In the genomic region with DNA sequence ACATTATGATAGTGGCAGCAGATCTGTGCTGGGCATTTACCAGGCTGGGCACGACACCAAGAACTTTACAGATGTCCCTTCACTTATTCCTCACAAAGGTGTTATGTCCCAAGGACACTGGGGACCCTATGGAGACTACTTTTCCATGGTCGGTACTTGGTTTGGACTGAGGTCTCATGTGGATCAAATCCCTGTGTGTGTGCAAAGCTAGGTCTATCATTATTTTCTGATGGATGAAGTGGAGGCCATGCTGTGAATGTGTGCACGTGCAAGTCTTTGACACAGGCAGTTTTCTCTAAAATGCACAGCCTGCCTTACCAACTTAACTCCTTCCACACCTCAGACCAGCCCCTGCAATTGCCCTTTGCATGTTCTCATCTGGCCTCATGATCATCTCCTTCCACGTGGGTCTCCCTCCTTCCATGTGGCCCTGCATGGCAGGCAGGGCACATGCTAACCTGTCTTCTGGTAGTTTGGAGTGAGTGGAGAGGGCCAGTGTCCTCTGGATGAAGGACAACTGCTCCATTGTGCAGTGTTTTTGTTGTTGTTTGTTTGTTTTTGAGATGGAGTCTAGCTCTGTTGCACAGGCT, we compare ENCODE assay signal across 13 cellular contexts. TPM values are rescaled to one million over a fixed set of nuclear protein-coding genes. Genes with fewer than 3 reads are reported as not detected.
DNase-seq lines count a peak whose midpoint lies in the region; ATAC-seq and TF ChIP-seq lines count a peak whose summit lies in the region.
"Had no signal": no experiment of that assay in that cellular context is flagged by ENCODE, and none has a peak within 500 bp of the region (broad histone marks: within the 10 kb centered on the region; RNA-seq: fewer than 3 reads in every experiment).

No MANE protein-coding gene starts in this region.

- H4K8ac ChIP-seq in H9 (replicated peaks; ENCODE audit: insufficient read length, low read depth, low read length), result no peak overlapping the region

- no peak overlapping the region for H2BK15ac ChIP-seq in H9 (ENCODE audit: low read depth, low read length)

- H3K23me2 ChIP-seq in H9 (ENCODE audit: insufficient read length, low read depth, low read length, poor library complexity, severe bottlenecking), result peaks cover 14% of the 10 kb centered on the region

- H3K4me1 ChIP-seq in H9 (ENCODE audit: insufficient read depth, low read length), result no peaks in the 10 kb centered on the region
- H3K4me1 ChIP-seq in endodermal cell (ENCODE audit: control insufficient read depth, insufficient read depth, low read length), result peaks cover 6% of the 10 kb centered on the region
- H3K4me1 ChIP-seq: SJSA1 had no signal

- no peak overlapping the region for H2AFZ ChIP-seq in H9 (ENCODE audit: low read length)

- no peak overlapping the region for H4K5ac ChIP-seq in H9 (ENCODE audit: insufficient read length, low read depth, low read length)

- H3K9me3 Mint-ChIP-seq in H9, result peaks cover 25 to 26% of the 10 kb centered on the region in 2 experiments
- H3K9me3 Mint-ChIP-seq in endodermal cell, result peaks cover 20% of the 10 kb centered on the region
- peaks cover 0 to 2% of the 10 kb centered on the region in 2 donors for H3K9me3 Mint-ChIP-seq in activated T-cell treated with anti-CD3 and anti-CD28 coated beads, Interleukin-2, amount 50 U/mL, for 72 hours

- H3K4me1 Mint-ChIP-seq in H9 (peaks cover 9 to 13% of the 10 kb centered on the region in 2 experiments), endodermal cell (peaks cover 8% of the 10 kb centered on the region)
- peaks cover 19% of the 10 kb centered on the region for H3K4me1 Mint-ChIP-seq in activated T-cell treated with anti-CD3 and anti-CD28 coated beads, Interleukin-2, amount 50 U/mL, for 72 hours (ENCODE audit: low read depth)

- no peaks in the 10 kb centered on the region for H3K79me1 ChIP-seq in H9 (ENCODE audit: insufficient read depth, low read depth, low read length, poor library complexity, severe bottlenecking)

- H3T11ph ChIP-seq in H9 (ENCODE audit: low read length), result no peak overlapping the region

- H3K56ac ChIP-seq in H9 (ENCODE audit: insufficient read length, low read depth, low read length), result no peak overlapping the region

- peak; percentile 19 for DNase-seq in activated effector memory CD4-positive, alpha-beta T cell treated with anti-CD3 and anti-CD28 coated beads, Interleukin-2, amount 50 U/mL, for 16 hours
- DNase-seq in activated effector memory CD4-positive, alpha-beta T cell treated with Interleukin-2 at 50 U/mL for 16 hours, result no peak
- DNase-seq in H9, result peak; percentile 5
- peak; percentile 15 for DNase-seq in endodermal cell
- peak; percentile 10 for DNase-seq in stimulated activated CD8-positive, alpha-beta memory T cell treated with anti-CD3 and anti-CD28 coated beads, Interleukin-4, amount 100 ng/mL, for 48 hours
- no peak for DNase-seq in activated T-cell treated with anti-CD3 and anti-CD28 coated beads, Interleukin-2, amount 50 U/mL, for 72 hours
- DNase-seq: Kasumi-1, NCI-H1930, NCI-H526 treated with DMSO at 0.1 percent for 48 hours had no signal

- no peak overlapping the region for H2AK5ac ChIP-seq in H9 (ENCODE audit: insufficient read length, low read length)

- H3K36me3 Mint-ChIP-seq in H9 (ENCODE audit: insufficient read depth in 1 of 3, low read depth in 3 of 3) (peaks cover 0 to 3% (median 3%) of the 10 kb centered on the region in 3 experiments; a peak in 4 of 7 replicates), endodermal cell (ENCODE audit: low read depth) (peaks cover 3% of the 10 kb centered on the region)
- H3K36me3 Mint-ChIP-seq in activated T-cell treated with anti-CD3 and anti-CD28 coated beads, Interleukin-2, amount 50 U/mL, for 72 hours (ENCODE audit: insufficient read depth in 2 of 2), result peaks cover 0 to 7% of the 10 kb centered on the region in 2 donors
- H3K36me3 Mint-ChIP-seq: CD14-positive monocyte had no signal

- no peak overlapping the region for H3K4me2 ChIP-seq in H9 (ENCODE audit: insufficient read depth, insufficient read length, low read length)

- H3K36me3 ChIP-seq in endodermal cell (ENCODE audit: control insufficient read depth, insufficient read depth, low read length), result no peaks in the 10 kb centered on the region
- H3K36me3 ChIP-seq: SJSA1 had no signal

- WGBS in H9 (ENCODE audit: extremely low coverage, insufficient read length, low lambda C conversion rate), result no CpG with 5 or more reads among the region's 4 CpGs
- WGBS in endodermal cell (ENCODE audit: insufficient coverage in 1 of 2, insufficient read length in 1 of 2), 2 experiments, result 73 to 86% methylated on average over 3 to 4 of the region's 4 CpGs

- H3K27me3 ChIP-seq in H9 (ENCODE audit: insufficient read depth, low read length) (peaks cover 30% of the 10 kb centered on the region; the same call in 1 of the 2 replicates), endodermal cell (ENCODE audit: control insufficient read depth, insufficient read depth, low read length, poor library complexity, severe bottlenecking) (peaks cover 71% of the 10 kb centered on the region)
- H3K27me3 ChIP-seq: SJSA1 had no signal

- TF ChIP-seq CTCF in H9 (conservative IDR thresholded peaks at IDR 0.05) (no peak), endodermal cell (conservative IDR thresholded peaks at IDR 0.05) (no peak)

- no peak overlapping the region for H3K4ac ChIP-seq in H9 (ENCODE audit: low read depth, low read length)

- no peak overlapping the region for H2BK20ac ChIP-seq in H9 (ENCODE audit: low read depth, low read length, poor library complexity, severe bottlenecking)

- no peak overlapping the region for H3K23ac ChIP-seq in H9 (ENCODE audit: insufficient read length, low read depth, low read length)

- H3K14ac ChIP-seq in H9 (ENCODE audit: insufficient read depth, low read length), result no peak overlapping the region

- no peak overlapping the region for H3K18ac ChIP-seq in H9 (ENCODE audit: insufficient read length, low read depth, low read length)

- H3K27ac ChIP-seq in H9 (ENCODE audit: insufficient read length, low read depth, low read length) (no peak overlapping the region), endodermal cell (ENCODE audit: low read depth, low read length) (no peak overlapping the region)
- H3K27ac ChIP-seq: SJSA1 had no signal

- ATAC-seq in HG03280 (IDR thresholded peaks at IDR 0.05; ENCODE audit: unreplicated experiment) (no peak), HG03469 (IDR thresholded peaks at IDR 0.05; ENCODE audit: unreplicated experiment) (no peak)
- ATAC-seq in activated T-cell treated with anti-CD3 and anti-CD28 coated beads, Interleukin-2, amount 50 U/mL, for 72 hours (replicated peaks in 1 of 2), result no peak

- H3K4me3 Mint-ChIP-seq in H9 (no peak overlapping the region), endodermal cell (no peak overlapping the region)
- no peak overlapping the region for H3K4me3 Mint-ChIP-seq in activated T-cell treated with anti-CD3 and anti-CD28 coated beads, Interleukin-2, amount 50 U/mL, for 72 hours

- no peak overlapping the region for H2BK120ac ChIP-seq in H9 (ENCODE audit: low read depth, low read length, poor library complexity, severe bottlenecking)

- no peak overlapping the region for H4K91ac ChIP-seq in H9 (ENCODE audit: insufficient read length, low read depth, low read length)

- no peak overlapping the region for H2BK5ac ChIP-seq in H9 (ENCODE audit: insufficient read length, low read length)

- no peaks in the 10 kb centered on the region for H4K20me1 ChIP-seq in H9 (ENCODE audit: control insufficient read depth, insufficient read depth, insufficient read length)

- no peak overlapping the region for H2BK12ac ChIP-seq in H9 (ENCODE audit: insufficient read length, low read depth, low read length)

- H3K79me2 ChIP-seq in H9 (ENCODE audit: insufficient read depth, low read length), result no peaks in the 10 kb centered on the region

- H3K4me3 ChIP-seq in endodermal cell (ENCODE audit: low read length), result no peak overlapping the region
- H3K4me3 ChIP-seq: SJSA1 had no signal

- H3K9me3 ChIP-seq in H9 (ENCODE audit: control insufficient read depth, low read depth, low read length), result no peaks in the 10 kb centered on the region
- no peaks in the 10 kb centered on the region for H3K9me3 ChIP-seq in endodermal cell (ENCODE audit: control insufficient read depth, low read length)

- H3K27ac Mint-ChIP-seq in H9, result no peak overlapping the region
- H3K27ac Mint-ChIP-seq in endodermal cell, result no peak overlapping the region
- no peak overlapping the region for H3K27ac Mint-ChIP-seq in activated T-cell treated with anti-CD3 and anti-CD28 coated beads, Interleukin-2, amount 50 U/mL, for 72 hours

- H3K9ac ChIP-seq in H9 (ENCODE audit: extremely low read depth, insufficient read length, low read length) (no peak overlapping the region), endodermal cell (ENCODE audit: extremely low read depth, low read length, poor library complexity, severe bottlenecking) (no peak overlapping the region)

- peaks cover 78% of the 10 kb centered on the region for H3K27me3 Mint-ChIP-seq in H9 (ENCODE audit: low read depth)
- peaks cover 97% of the 10 kb centered on the region for H3K27me3 Mint-ChIP-seq in endodermal cell (ENCODE audit: insufficient read depth)
- H3K27me3 Mint-ChIP-seq in activated T-cell treated with anti-CD3 and anti-CD28 coated beads, Interleukin-2, amount 50 U/mL, for 72 hours (ENCODE audit: low read depth), result peaks cover 73% of the 10 kb centered on the region

RNA-seq across cellular contexts. Expression of a gene that starts 16.0 kb away (rescaled TPM):
- total RNA-seq in H9 (2021), result 17.9 TPM in 2 replicates
- total RNA-seq in endodermal cell, result 10 to 100 TPM; 15.5 to 20.5 TPM
- 16.2 TPM for polyA plus RNA-seq in endodermal cell (2013, experiment 1 of 2)
- polyA plus RNA-seq in endodermal cell (2013, experiment 2 of 2), result 16.7 TPM
- total RNA-seq in activated T-cell treated with anti-CD3 and anti-CD28 coated beads, Interleukin-2, amount 50 U/mL, for 72 hours, result 10 to 100 TPM; 15.0 to 19.2 TPM

Comparison
In these comparisons a context has a peak if more than half of its experiments do, and no peak if none do; other contexts are left out.
1. DNase-seq: peak in activated effector memory CD4-positive, alpha-beta T cell treated with anti-CD3 and anti-CD28 coated beads, Interleukin-2, amount 50 U/mL, for 16 hours (single experiment), H9 (single experiment), endodermal cell (single experiment) and stimulated activated CD8-positive, alpha-beta memory T cell treated with anti-CD3 and anti-CD28 coated beads, Interleukin-4, amount 100 ng/mL, for 48 hours (single experiment); none in activated effector memory CD4-positive, alpha-beta T cell treated with Interleukin-2 at 50 U/mL for 16 hours (single experiment) and activated T-cell treated with anti-CD3 and anti-CD28 coated beads, Interleukin-2, amount 50 U/mL, for 72 hours (0 of 2).